Comparison of ENCODE assay signal across 20 cellular contexts in genomic region chr1:204621391-204621790, GRCh38.
DNase-seq lines count a peak whose midpoint lies in the region; ATAC-seq, FAIRE-seq and TF ChIP-seq lines count a peak whose summit lies in the region.
"Had no signal": no experiment of that assay in that cellular context is flagged by ENCODE, and none has a peak within 500 bp of the region (broad histone marks: within the 10 kb centered on the region; RNA-seq: fewer than 3 reads in every experiment).

No MANE protein-coding gene starts in this region.

- TF ChIP-seq CTCF in Calu3 (IDR thresholded peaks at IDR 0.05; ENCODE audit: unreplicated experiment) (no peak), neural progenitor cell (IDR thresholded peaks at IDR 0.05) (no peak)

- no peak overlapping the region for H3K4me2 ChIP-seq in neural progenitor cell

- H3K4me3 ChIP-seq in MG63, result no peak overlapping the region
- no peak overlapping the region for H3K4me3 ChIP-seq in esophagus (ENCODE audit: low read depth in 1 of 2, low read length in 2 of 2)
- no peak overlapping the region for H3K4me3 ChIP-seq in neural progenitor cell
- H3K4me3 ChIP-seq: Peyer's patch had no signal

- no peak for ATAC-seq in GM18519 (IDR thresholded peaks at IDR 0.05; ENCODE audit: low FRiP score, unreplicated experiment)
- ATAC-seq: Right ventricle myocardium inferior had no signal

- H4K20me1 ChIP-seq in neural progenitor cell (ENCODE audit: low read depth), result no peaks in the 10 kb centered on the region

- no peak overlapping the region for H3K27ac Mint-ChIP-seq in Calu3 (ENCODE audit: unreplicated experiment)
- peak overlapping the region; percentile 9 for H3K27ac Mint-ChIP-seq in neural progenitor cell
- H3K27ac Mint-ChIP-seq: B cell had no signal

- intact Hi-C loops in Calu3 (cut with micrococcal nuclease; ENCODE audit: unreplicated experiment), result loop anchor here (10.0 kb wide), 1 partner anchor 73 kb away; no protein-coding TSS in a partner anchor

- H3K4me1 Mint-ChIP-seq in Calu3 (ENCODE audit: low read depth, unreplicated experiment), result peaks cover 42% of the 10 kb centered on the region
- peaks cover 46% of the 10 kb centered on the region for H3K4me1 Mint-ChIP-seq in neural progenitor cell
- H3K4me1 Mint-ChIP-seq: B cell; CD4-positive, alpha-beta memory T cell had no signal

- H3K79me2 ChIP-seq in neural progenitor cell (ENCODE audit: low read depth), result no peaks in the 10 kb centered on the region

- FAIRE-seq in H54 (lab: Jason Lieb, UNC), result no peak
- FAIRE-seq: G401.6, H1 had no signal

- no peaks in the 10 kb centered on the region for H3F3A ChIP-seq in neural progenitor cell (ENCODE audit: low read depth)

- H3K27ac ChIP-seq in esophagus (ENCODE audit: low read depth in 2 of 2, low read length in 1 of 2) (peak overlapping the region; percentile 65 to 85), neural progenitor cell (no peak overlapping the region)
- H3K27ac ChIP-seq: Peyer's patch had no signal

- no peak for TF ChIP-seq POLR2A in H54 (IDR thresholded peaks at IDR 0.05; ENCODE audit: low read depth, low read length)

- no peaks in the 10 kb centered on the region for H3K36me3 ChIP-seq in MG63
- H3K36me3 ChIP-seq in esophagus (ENCODE audit: control insufficient read depth in 2 of 2, insufficient read depth in 2 of 2, low read length in 1 of 2), result no peaks in the 10 kb centered on the region
- H3K36me3 ChIP-seq in neural progenitor cell, result no peaks in the 10 kb centered on the region
- H3K36me3 ChIP-seq: Peyer's patch had no signal

- H3K36me3 Mint-ChIP-seq in Calu3 (ENCODE audit: insufficient read depth, unreplicated experiment), result no peaks in the 10 kb centered on the region
- H3K36me3 Mint-ChIP-seq in neural progenitor cell, result no peaks in the 10 kb centered on the region
- H3K36me3 Mint-ChIP-seq: CD4-positive, alpha-beta memory T cell had no signal

- in situ Hi-C loops in KBM-7 (cut with MboI; ENCODE audit: low pct_unique_long_range_greater_than_20kb, low sequenced_read_pairs), result no loop called here

- no peaks in the 10 kb centered on the region for H3K27me3 ChIP-seq in MG63
- no peaks in the 10 kb centered on the region for H3K27me3 ChIP-seq in esophagus (ENCODE audit: control insufficient read depth in 1 of 2, insufficient read depth in 2 of 2, low read length in 2 of 2)
- no peaks in the 10 kb centered on the region for H3K27me3 ChIP-seq in neural progenitor cell
- H3K27me3 ChIP-seq: Peyer's patch had no signal

- peaks cover 27% of the 10 kb centered on the region for H3K27me3 Mint-ChIP-seq in Calu3 (ENCODE audit: unreplicated experiment)
- H3K27me3 Mint-ChIP-seq in neural progenitor cell (ENCODE audit: insufficient read depth, low read depth), result peaks cover 2% of the 10 kb centered on the region
- H3K27me3 Mint-ChIP-seq: B cell had no signal

- CTCF ChIA-PET in Calu3 (lab: Charles Lee), result no interaction called here

- no peak overlapping the region for H3K4me3 Mint-ChIP-seq in Calu3 (ENCODE audit: low read depth, unreplicated experiment)
- H3K4me3 Mint-ChIP-seq in neural progenitor cell, result no peak overlapping the region
- H3K4me3 Mint-ChIP-seq: B cell; CD4-positive, alpha-beta memory T cell had no signal

- H2AFZ ChIP-seq in neural progenitor cell (replicated peaks), result no peak overlapping the region

- H3K4me1 ChIP-seq in esophagus (ENCODE audit: control insufficient read depth in 2 of 2, insufficient read depth in 2 of 2, low read length in 1 of 2), result peaks cover 2 to 18% of the 10 kb centered on the region in 2 donors
- H3K4me1 ChIP-seq in neural progenitor cell, result peaks cover 23% of the 10 kb centered on the region

- 44 to 49% methylated on average over 3 of the region's 3 CpGs for WGBS in esophagus, 2 donors

- no peak overlapping the region for H3K9ac ChIP-seq in neural progenitor cell

- H3K9me3 Mint-ChIP-seq in Calu3 (ENCODE audit: low read depth, unreplicated experiment) (no peaks in the 10 kb centered on the region), neural progenitor cell (peaks cover 2% of the 10 kb centered on the region)

- DNase-seq in Calu3 (peak; percentile 39), MG63 (peak; percentile 64), neural progenitor cell (ENCODE audit: low spot score) (no peak), COR-L47 (lab: John Stamatoyannopoulos, UW) (no peak), H54 (ENCODE audit: insufficient read length, low spot score) (no peak), KBM-7 (no peak)
- DNase-seq: CD4-positive, alpha-beta memory T cell; DMS79; NCI-H1417 treated with DMSO at 0.1 percent for 48 hours; NCI-H1930; NCI-H2171; NCI-H510A; NCI-H774; Peyer's patch had no signal

- no peaks in the 10 kb centered on the region for H3K9me3 ChIP-seq in MG63
- H3K9me3 ChIP-seq in esophagus (ENCODE audit: control insufficient read depth in 2 of 2, insufficient read depth in 1 of 2, low read depth in 1 of 2, low read length in 1 of 2), result no peaks in the 10 kb centered on the region
- no peaks in the 10 kb centered on the region for H3K9me3 ChIP-seq in neural progenitor cell (ENCODE audit: low read depth)
- H3K9me3 ChIP-seq: Peyer's patch had no signal

- BruUV-seq in Calu3 (replicated peaks; lab: Mats Ljungman, UMichigan), result no TSS peak

Comparison
In these comparisons a context has a peak if more than half of its experiments do, and no peak if none do; other contexts are left out.
1. DNase-seq: peak in Calu3 (single experiment) and MG63 (single experiment); none in neural progenitor cell (single experiment), COR-L47 (single experiment), H54 (single experiment) and KBM-7 (single experiment).